In the genomic region with DNA sequence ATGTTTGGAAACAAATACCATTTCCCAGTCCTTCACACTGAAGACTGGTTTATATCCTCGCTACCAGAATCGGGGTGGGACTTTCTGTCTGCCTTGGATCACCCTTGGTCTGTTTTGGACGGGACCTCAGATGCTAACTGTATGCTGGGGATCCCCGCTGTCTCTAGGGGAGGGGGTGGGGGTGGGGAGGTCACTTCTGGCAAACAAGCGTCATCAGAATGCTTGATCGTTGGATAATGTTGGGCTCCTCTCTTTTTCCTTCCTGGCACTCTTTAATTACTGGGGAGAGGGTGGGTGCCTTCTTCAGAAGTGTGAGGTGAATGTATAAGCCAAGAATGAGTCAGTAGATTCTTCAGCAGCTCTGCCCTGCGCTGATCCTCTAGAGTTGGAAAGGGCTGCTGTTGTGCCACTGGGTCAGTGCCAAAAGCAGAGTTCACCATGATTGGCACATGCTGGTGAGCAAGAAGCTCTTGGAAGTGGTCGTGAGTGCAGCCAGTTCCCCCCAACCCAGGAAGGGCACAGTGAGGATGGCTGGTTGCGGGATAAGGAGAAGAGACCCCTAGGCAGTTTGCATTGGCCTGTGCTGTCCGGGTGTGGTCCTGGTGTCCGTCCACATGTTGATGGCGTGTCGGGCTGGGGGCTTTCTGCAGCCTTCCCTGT, we compare ENCODE assay signal across 8 cellular contexts. TPM values are rescaled to one million over a fixed set of nuclear protein-coding genes. Genes with fewer than 3 reads are reported as not detected.
DNase-seq lines count a peak whose midpoint lies in the region; ATAC-seq and TF ChIP-seq lines count a peak whose summit lies in the region.

No MANE protein-coding gene starts in this region.

- H4K5ac ChIP-seq in H9 (ENCODE audit: insufficient read length, low read depth, low read length): no peak overlapping the region

- peaks cover 2 to 13% (median 6%) of the 10 kb centered on the region in 3 experiments; a peak in 5 of 7 replicates for H3K36me3 Mint-ChIP-seq in H9 (ENCODE audit: insufficient read depth in 1 of 3, low read depth in 3 of 3)
- H3K36me3 Mint-ChIP-seq in activated T-helper 2 cell treated with anti-CD3 and anti-CD28 coated beads, Interferon-gamma antibody, Interleukin-2, Interleukin-4, amounts not matched to agents 10 μg/mL and 5 μg/mL and 100 μg/mL, durations not matched to agents 14 hours and 24 hours and 36 hours (ENCODE audit: low read depth): peaks cover 33% of the 10 kb centered on the region
- H3K36me3 Mint-ChIP-seq in glutamatergic neuron (ENCODE audit: unreplicated experiment): no peaks in the 10 kb centered on the region

- ATAC-seq in stimulated activated naive CD8-positive, alpha-beta T cell treated with anti-CD3 and anti-CD28 coated beads, Interleukin-15, Interleukin-2, amounts not matched to agents 100 U/mL and 50 U/mL, for 24 hours: peak; percentile 79
- ATAC-seq in HG03520 (IDR thresholded peaks at IDR 0.05; ENCODE audit: unreplicated experiment): no peak
- ATAC-seq in GM21526 (IDR thresholded peaks at IDR 0.05; ENCODE audit: low FRiP score, unreplicated experiment): no peak

- peak overlapping the region in 2 of 3 experiments; percentile 28 to 64; a peak in 4 of 7 replicates for H3K27ac Mint-ChIP-seq in H9
- H3K27ac Mint-ChIP-seq in activated T-helper 2 cell treated with anti-CD3 and anti-CD28 coated beads, Interferon-gamma antibody, Interleukin-2, Interleukin-4, amounts not matched to agents 10 μg/mL and 5 μg/mL and 100 μg/mL, durations not matched to agents 14 hours and 24 hours and 36 hours: peak overlapping the region; percentile 95
- H3K27ac Mint-ChIP-seq in glutamatergic neuron (ENCODE audit: unreplicated experiment): no peak overlapping the region

- no peak overlapping the region for H2BK15ac ChIP-seq in H9 (ENCODE audit: low read depth, low read length)

- no peak overlapping the region for H2BK20ac ChIP-seq in H9 (ENCODE audit: low read depth, low read length, poor library complexity, severe bottlenecking)

- no peak overlapping the region for H2AFZ ChIP-seq in H9 (ENCODE audit: low read length)

- no peak overlapping the region for H2BK12ac ChIP-seq in H9 (ENCODE audit: insufficient read length, low read depth, low read length)

- DNase-seq in H9 (no peak), right atrium auricular region (ENCODE audit: low spot score) (no peak), glutamatergic neuron (no peak)
- no peak for DNase-seq in activated T-helper 2 cell treated with anti-CD3 and anti-CD28 coated beads, Interferon-gamma antibody, Interleukin-2, Interleukin-4, amounts not matched to agents 10 μg/mL and 5 μg/mL and 100 μg/mL, durations not matched to agents 14 hours and 24 hours and 36 hours (ENCODE audit: low spot score)
- peak; percentile 52 for DNase-seq in stimulated activated naive CD8-positive, alpha-beta T cell treated with anti-CD3 and anti-CD28 coated beads, Interleukin-15, Interleukin-2, amounts not matched to agents 100 U/mL and 50 U/mL, for 24 hours
- DNase-seq in activated CD4-positive, alpha-beta T cell treated with anti-CD3 and anti-CD28 coated beads for 1 hour: no peak

- H4K91ac ChIP-seq in H9 (ENCODE audit: insufficient read length, low read depth, low read length): no peak overlapping the region

- H3K79me1 ChIP-seq in H9 (ENCODE audit: insufficient read depth, low read depth, low read length, poor library complexity, severe bottlenecking): no peaks in the 10 kb centered on the region

- H3K9ac ChIP-seq in H9 (ENCODE audit: extremely low read depth, insufficient read length, low read length): no peak overlapping the region

- no peak overlapping the region for H3K27ac ChIP-seq in H9 (ENCODE audit: insufficient read length, low read depth, low read length)
- H3K27ac ChIP-seq in right atrium auricular region: peak overlapping the region; percentile 88 to 97

- no peaks in the 10 kb centered on the region for H4K20me1 ChIP-seq in H9 (ENCODE audit: control insufficient read depth, insufficient read depth, insufficient read length)

- peaks cover 3% of the 10 kb centered on the region; the same call in 1 of the 2 replicates for H3K79me2 ChIP-seq in H9 (ENCODE audit: insufficient read depth, low read length)

- TF ChIP-seq CTCF in H9 (conservative IDR thresholded peaks at IDR 0.05) (no peak), right atrium auricular region (IDR thresholded peaks at IDR 0.05) (no peak), glutamatergic neuron (IDR thresholded peaks at IDR 0.05; ENCODE audit: partially characterized antibody, unreplicated experiment) (no peak)

- H3K4me3 Mint-ChIP-seq in H9: no peak overlapping the region
- H3K4me3 Mint-ChIP-seq in activated T-helper 2 cell treated with anti-CD3 and anti-CD28 coated beads, Interferon-gamma antibody, Interleukin-2, Interleukin-4, amounts not matched to agents 10 μg/mL and 5 μg/mL and 100 μg/mL, durations not matched to agents 14 hours and 24 hours and 36 hours (ENCODE audit: low read depth): peak overlapping the region; percentile 71
- H3K4me3 Mint-ChIP-seq in glutamatergic neuron (ENCODE audit: unreplicated experiment): no peak overlapping the region

- H3K27me3 Mint-ChIP-seq in H9 (ENCODE audit: low read depth) (no peaks in the 10 kb centered on the region), glutamatergic neuron (ENCODE audit: unreplicated experiment) (peaks cover 2% of the 10 kb centered on the region)
- H3K27me3 Mint-ChIP-seq in activated T-helper 2 cell treated with anti-CD3 and anti-CD28 coated beads, Interferon-gamma antibody, Interleukin-2, Interleukin-4, amounts not matched to agents 10 μg/mL and 5 μg/mL and 100 μg/mL, durations not matched to agents 14 hours and 24 hours and 36 hours (ENCODE audit: low read depth): no peaks in the 10 kb centered on the region

- H3K36me3 ChIP-seq in right atrium auricular region: no peaks in the 10 kb centered on the region

- no peak overlapping the region for H2BK5ac ChIP-seq in H9 (ENCODE audit: insufficient read length, low read length)

- no peak overlapping the region for H3K56ac ChIP-seq in H9 (ENCODE audit: insufficient read length, low read depth, low read length)

- H2BK120ac ChIP-seq in H9 (ENCODE audit: low read depth, low read length, poor library complexity, severe bottlenecking): no peak overlapping the region

- no peak overlapping the region for H3T11ph ChIP-seq in H9 (ENCODE audit: low read length)

- 0 out of 2 replicates have a peak overlapping the region, but pooled peaks have one; percentile 41 for H3K14ac ChIP-seq in H9 (ENCODE audit: insufficient read depth, low read length)

- peaks cover 9 to 17% of the 10 kb centered on the region in 2 experiments for H3K4me1 Mint-ChIP-seq in H9
- peaks cover 48% of the 10 kb centered on the region for H3K4me1 Mint-ChIP-seq in activated T-helper 2 cell treated with anti-CD3 and anti-CD28 coated beads, Interferon-gamma antibody, Interleukin-2, Interleukin-4, amounts not matched to agents 10 μg/mL and 5 μg/mL and 100 μg/mL, durations not matched to agents 14 hours and 24 hours and 36 hours (ENCODE audit: low read depth)
- H3K4me1 Mint-ChIP-seq in glutamatergic neuron (ENCODE audit: low read depth, unreplicated experiment): peaks cover 19% of the 10 kb centered on the region

- no peaks in the 10 kb centered on the region for H3K9me3 ChIP-seq in H9 (ENCODE audit: control insufficient read depth, low read depth, low read length)
- no peaks in the 10 kb centered on the region for H3K9me3 ChIP-seq in right atrium auricular region

- H3K9me3 Mint-ChIP-seq in H9 (no peaks in the 10 kb centered on the region), glutamatergic neuron (ENCODE audit: unreplicated experiment) (peaks cover 3% of the 10 kb centered on the region)
- no peaks in the 10 kb centered on the region for H3K9me3 Mint-ChIP-seq in activated T-helper 2 cell treated with anti-CD3 and anti-CD28 coated beads, Interferon-gamma antibody, Interleukin-2, Interleukin-4, amounts not matched to agents 10 μg/mL and 5 μg/mL and 100 μg/mL, durations not matched to agents 14 hours and 24 hours and 36 hours

- H3K27me3 ChIP-seq in H9 (ENCODE audit: insufficient read depth, low read length): no peaks in the 10 kb centered on the region
- no peaks in the 10 kb centered on the region for H3K27me3 ChIP-seq in right atrium auricular region

- intact Hi-C loops in activated T-helper 2 cell treated with anti-CD3 and anti-CD28 coated beads, Interferon-gamma antibody, Interleukin-2, Interleukin-4, amounts not matched to agents 10 μg/mL and 5 μg/mL and 100 μg/mL, durations not matched to agents 14 hours and 24 hours and 36 hours (cut with micrococcal nuclease): loop anchor here (2.0 to 10.0 kb wide), 2 partner anchors 56 to 58 kb away; no protein-coding TSS in a partner anchor

- H3K23me2 ChIP-seq in H9 (ENCODE audit: insufficient read length, low read depth, low read length, poor library complexity, severe bottlenecking): no peaks in the 10 kb centered on the region

- H3K4ac ChIP-seq in H9 (ENCODE audit: low read depth, low read length): no peak overlapping the region

- H3K4me3 ChIP-seq in right atrium auricular region: no peak overlapping the region

- no peak overlapping the region for H3K4me2 ChIP-seq in H9 (ENCODE audit: insufficient read depth, insufficient read length, low read length)

- H3K4me1 ChIP-seq in H9 (ENCODE audit: insufficient read depth, low read length) (no peaks in the 10 kb centered on the region), right atrium auricular region (peaks cover 0 to 39% of the 10 kb centered on the region in 2 donors)

- WGBS in H9 (ENCODE audit: extremely low coverage, insufficient read length, low lambda C conversion rate): no CpG with 5 or more reads among the region's 13 CpGs

- H2AK5ac ChIP-seq in H9 (ENCODE audit: insufficient read length, low read length): no peak overlapping the region

- H3K23ac ChIP-seq in H9 (ENCODE audit: insufficient read length, low read depth, low read length): no peak overlapping the region

- H4K8ac ChIP-seq in H9 (replicated peaks; ENCODE audit: insufficient read length, low read depth, low read length): no peak overlapping the region

- H3K18ac ChIP-seq in H9 (ENCODE audit: insufficient read length, low read depth, low read length): no peak overlapping the region

RNA-seq across cellular contexts. Expression of gene DGKD, which starts 32.2 kb away (rescaled TPM):
- 18.1 and 20.7 TPM in 2 replicates for total RNA-seq in H9 (2021)
- total RNA-seq in activated T-helper 2 cell treated with anti-CD3 and anti-CD28 coated beads, Interferon-gamma antibody, Interleukin-2, Interleukin-4, amounts not matched to agents 10 μg/mL and 5 μg/mL and 100 μg/mL, durations not matched to agents 14 hours and 24 hours and 36 hours: 52.3 and 58.3 TPM in 2 replicates
- 10 to 100 TPM; 18.4 to 40.1 TPM for total RNA-seq in right atrium auricular region
- 67.6 TPM for total RNA-seq in glutamatergic neuron (ENCODE audit: unreplicated experiment)
